14 cellular contexts compared by ENCODE assay signal in the genomic region with DNA sequence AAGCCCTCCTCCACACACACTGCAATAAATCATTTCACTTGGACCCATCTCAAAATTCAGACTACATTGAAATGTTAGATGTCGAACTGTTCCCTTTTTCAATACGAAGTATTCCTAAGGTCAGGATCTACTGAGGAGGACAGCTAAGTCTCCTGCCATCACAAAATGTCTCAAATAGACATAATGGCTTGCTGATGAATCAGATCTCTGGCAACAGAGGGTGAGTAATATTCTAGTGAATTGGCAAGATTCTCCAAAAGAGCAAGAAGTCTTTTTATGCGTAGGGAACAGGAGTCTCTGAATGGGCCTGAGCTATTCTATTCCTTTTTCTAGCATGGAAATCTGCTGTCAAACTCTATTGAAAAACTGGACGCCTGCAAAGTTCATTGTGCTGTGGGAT.
DNase-seq lines count a peak whose midpoint lies in the region; ATAC-seq and TF ChIP-seq lines count a peak whose summit lies in the region.
"Had no signal": no experiment of that assay in that cellular context is flagged by ENCODE, and none has a peak within 500 bp of the region (broad histone marks: within the 10 kb centered on the region; RNA-seq: fewer than 3 reads in every experiment).

No MANE protein-coding gene starts in this region.

- H3K27ac Mint-ChIP-seq in effector memory CD8-positive, alpha-beta T cell = no peak overlapping the region
- H3K27ac Mint-ChIP-seq: natural killer cell treated with Interleukin-12 subunit alpha and Interleukin-12 subunit beta and Interleukin-15 and Interleukin-18, amount 100 ng/mL, for 72 hours had no signal

- H3K27me3 Mint-ChIP-seq in effector memory CD8-positive, alpha-beta T cell = no peaks in the 10 kb centered on the region
- H3K27me3 Mint-ChIP-seq: natural killer cell treated with Interleukin-12 subunit alpha and Interleukin-12 subunit beta and Interleukin-15 and Interleukin-18, amount 100 ng/mL, for 72 hours had no signal

- H3K36me3 ChIP-seq in SJSA1 = 0 out of 2 replicates have a peak, but pooled peaks cover 3% of the 10 kb centered on the region
- no peaks in the 10 kb centered on the region for H3K36me3 ChIP-seq in osteoblast (ENCODE audit: insufficient read depth, low read length)

- ATAC-seq in HG03342 (IDR thresholded peaks at IDR 0.05; ENCODE audit: unreplicated experiment) = no peak
- ATAC-seq in effector memory CD8-positive, alpha-beta T cell (replicated peaks) = no peak
- ATAC-seq: natural killer cell treated with Interleukin-12 subunit alpha and Interleukin-12 subunit beta and Interleukin-15 and Interleukin-18, amount 100 ng/mL, for 72 hours had no signal

- H3K4me3 ChIP-seq in SJSA1 (no peak overlapping the region), osteoblast (ENCODE audit: insufficient read depth, low read length) (no peak overlapping the region)

- no peaks in the 10 kb centered on the region for H3K9me3 Mint-ChIP-seq in effector memory CD8-positive, alpha-beta T cell
- H3K9me3 Mint-ChIP-seq: natural killer cell treated with Interleukin-12 subunit alpha and Interleukin-12 subunit beta and Interleukin-15 and Interleukin-18, amount 100 ng/mL, for 72 hours had no signal

- H2AFZ ChIP-seq in osteoblast (ENCODE audit: low read length) = no peak overlapping the region

- no peaks in the 10 kb centered on the region for H3K79me2 ChIP-seq in osteoblast (ENCODE audit: insufficient read depth, low read length)

- DNase-seq in CD1c-positive myeloid dendritic cell (ENCODE audit: extremely low spot score) (peak; percentile 36), SJSA1 (ENCODE audit: low read depth in 1 of 2, low spot score in 2 of 2) (peak in 1 of 2 experiments; percentile 57), fibroblast of gingiva (ENCODE audit: low read depth) (peak; percentile 84), osteoblast (ENCODE audit: insufficient read length, low spot score, missing footprints) (peak; percentile 61), NOMO-1 (lab: John Stamatoyannopoulos, UW; ENCODE audit: unreplicated experiment in 2 of 2) (no peak)
- DNase-seq in activated T-cell treated with anti-CD3 and anti-CD28 coated beads, Interleukin-2, amount 50 U/mL, for 1 hour = no peak
- DNase-seq in effector memory CD8-positive, alpha-beta T cell = no peak
- DNase-seq: amygdala; Calu3; KBM-7; stimulated activated CD4-positive, alpha-beta T cell treated with anti-CD3 and anti-CD28 coated beads, Interleukin-2, amount 100 ng/mL, for 48 hours; T-helper 1 cell had no signal

- peak overlapping the region; percentile 40 for H3K27ac ChIP-seq in SJSA1
- peak overlapping the region; percentile 60 for H3K27ac ChIP-seq in osteoblast (ENCODE audit: low read depth, low read length)

- H3K27me3 ChIP-seq in SJSA1 (replicated peaks) = no peaks in the 10 kb centered on the region
- no peaks in the 10 kb centered on the region for H3K27me3 ChIP-seq in osteoblast (ENCODE audit: insufficient read depth, low read length)

- no peaks in the 10 kb centered on the region for H4K20me1 ChIP-seq in osteoblast (ENCODE audit: insufficient read depth, low read length)

- H3K9me3 ChIP-seq in SJSA1 (replicated peaks) (no peaks in the 10 kb centered on the region), osteoblast (ENCODE audit: low read depth, low read length) (no peaks in the 10 kb centered on the region)

- no peak for TF ChIP-seq CTCF in osteoblast (IDR thresholded peaks at IDR 0.05; ENCODE audit: extremely low read depth, low read depth, low read length)

- no peak overlapping the region for H3K4me3 Mint-ChIP-seq in effector memory CD8-positive, alpha-beta T cell
- H3K4me3 Mint-ChIP-seq: natural killer cell treated with Interleukin-12 subunit alpha and Interleukin-12 subunit beta and Interleukin-15 and Interleukin-18, amount 100 ng/mL, for 72 hours had no signal

- H3K4me1 Mint-ChIP-seq in effector memory CD8-positive, alpha-beta T cell (ENCODE audit: low read depth in 2 of 2) = no peaks in the 10 kb centered on the region

- H3K4me2 ChIP-seq in osteoblast (ENCODE audit: insufficient read depth, low read length) = peak overlapping the region; percentile 25

- no peaks in the 10 kb centered on the region for H3K36me3 Mint-ChIP-seq in effector memory CD8-positive, alpha-beta T cell (ENCODE audit: insufficient read depth)
- H3K36me3 Mint-ChIP-seq: natural killer cell treated with Interleukin-12 subunit alpha and Interleukin-12 subunit beta and Interleukin-15 and Interleukin-18, amount 100 ng/mL, for 72 hours had no signal

- H3K4me1 ChIP-seq in SJSA1 (replicated peaks) = peaks cover 15% of the 10 kb centered on the region
- H3K4me1 ChIP-seq in osteoblast (ENCODE audit: insufficient read depth, low read length) = peaks cover 31% of the 10 kb centered on the region

Comparison
In these comparisons a context has a peak if more than half of its experiments do, and no peak if none do; other contexts are left out.
1. DNase-seq: peak in CD1c-positive myeloid dendritic cell (single experiment), fibroblast of gingiva (single experiment) and osteoblast (single experiment); none in activated T-cell treated with anti-CD3 and anti-CD28 coated beads, Interleukin-2, amount 50 U/mL, for 1 hour (single experiment), effector memory CD8-positive, alpha-beta T cell (0 of 3) and NOMO-1 (0 of 2).